Comparison of ENCODE assay signal across 12 cellular contexts in the genomic region with DNA sequence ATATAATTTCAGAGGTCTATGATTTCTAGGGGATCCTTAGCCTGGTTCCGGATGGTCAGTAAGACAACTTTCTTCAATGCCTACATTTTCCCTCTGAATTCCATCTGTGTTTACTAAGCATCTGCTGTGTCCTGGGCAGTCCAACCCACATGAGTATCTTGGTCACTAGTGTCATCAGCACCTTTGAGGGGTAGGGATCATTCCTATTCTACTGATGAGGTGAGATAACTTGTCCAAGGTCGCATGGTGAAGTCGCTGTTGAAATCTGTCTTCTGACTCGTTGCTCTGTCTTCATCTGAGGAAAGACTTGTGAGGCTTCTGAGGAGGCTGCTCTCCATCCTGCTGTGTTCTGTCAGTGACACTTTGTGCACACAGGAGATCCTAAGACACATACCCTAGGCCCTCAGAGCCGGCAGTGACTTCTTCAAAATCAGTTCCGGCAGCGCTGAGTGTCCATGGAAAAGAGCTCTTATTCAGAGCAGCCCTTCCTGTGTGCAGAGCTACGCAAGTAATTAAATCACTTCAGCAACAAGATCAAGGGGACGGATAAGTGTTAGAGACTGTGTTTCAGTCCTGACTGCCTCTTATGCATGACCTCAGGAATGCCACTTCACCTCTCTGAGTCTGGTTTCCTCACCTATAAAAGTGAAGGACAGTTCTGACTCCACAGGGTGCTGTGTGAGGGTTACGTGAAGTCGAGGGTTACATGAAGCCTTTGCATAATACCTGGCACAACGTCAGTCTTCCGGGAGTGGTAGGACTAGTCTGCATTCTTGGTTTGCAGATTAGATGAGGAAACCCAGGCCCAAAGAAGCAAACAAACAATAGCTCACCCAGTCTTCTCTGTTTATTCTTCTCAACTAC. TPM values are rescaled to one million over a fixed set of nuclear protein-coding genes. Genes with fewer than 3 reads are reported as not detected.
DNase-seq lines count a peak whose midpoint lies in the region; ATAC-seq and TF ChIP-seq lines count a peak whose summit lies in the region.
"Had no signal": no experiment of that assay in that cellular context is flagged by ENCODE, and none has a peak within 500 bp of the region (broad histone marks: within the 10 kb centered on the region; RNA-seq: fewer than 3 reads in every experiment).

No MANE protein-coding gene starts in this region.

- H3K9me3 ChIP-seq in HEK293 (ENCODE audit: control insufficient read depth, insufficient read depth, low read depth, low read length) (no peaks in the 10 kb centered on the region), PC-3 (ENCODE audit: low read length) (no peaks in the 10 kb centered on the region)
- no peaks in the 10 kb centered on the region for H3K9me3 ChIP-seq in naive thymus-derived CD4-positive, alpha-beta T cell (ENCODE audit: control insufficient read depth in 2 of 3, low read length in 3 of 3)
- H3K9me3 ChIP-seq: tibial nerve had no signal

- ATAC-seq in PC-3 (peak; percentile 22; the same call in 1 of the 2 replicates), HG02884 (IDR thresholded peaks at IDR 0.05; ENCODE audit: unreplicated experiment) (no peak)
- no peak for ATAC-seq in naive thymus-derived CD4-positive, alpha-beta T cell

- BruUV-seq in PC-3 (replicated peaks; lab: Mats Ljungman, UMichigan): no TSS peak

- H3K36me3 ChIP-seq in HEK293 (ENCODE audit: control insufficient read depth in 2 of 2, insufficient read depth in 1 of 2, low read length in 2 of 2) (peaks cover 20 to 69% of the 10 kb centered on the region in 2 experiments), PC-3 (ENCODE audit: low read depth, low read length) (peaks cover 40% of the 10 kb centered on the region)
- H3K36me3 ChIP-seq in naive thymus-derived CD4-positive, alpha-beta T cell (ENCODE audit: control insufficient read depth in 2 of 3, insufficient read depth in 3 of 3, low read length in 3 of 3): peaks cover 0 to 57% (median 26%) of the 10 kb centered on the region in 3 experiments

- peaks cover 0 to 34% (median 3%) of the 10 kb centered on the region in 7 donors for H3K4me1 Mint-ChIP-seq in naive thymus-derived CD4-positive, alpha-beta T cell

- no peaks in the 10 kb centered on the region for H3K27me3 Mint-ChIP-seq in naive thymus-derived CD4-positive, alpha-beta T cell
- H3K27me3 Mint-ChIP-seq: central memory CD8-positive, alpha-beta T cell had no signal

- H3F3A ChIP-seq in PC-3 (ENCODE audit: low read length, unreplicated experiment): peaks cover 11% of the 10 kb centered on the region

- H3K4me3 ChIP-seq in HEK293 (ENCODE audit: low read depth, low read length): no peak overlapping the region
- no peak overlapping the region for H3K4me3 ChIP-seq in PC-3 (ENCODE audit: low read length)
- no peak overlapping the region for H3K4me3 ChIP-seq in fibroblast of villous mesenchyme (ENCODE audit: low read depth, low read length)
- H3K4me3 ChIP-seq in naive thymus-derived CD4-positive, alpha-beta T cell (ENCODE audit: low read length): no peak overlapping the region
- H3K4me3 ChIP-seq: tibial nerve had no signal

- H3K9ac ChIP-seq in PC-3 (ENCODE audit: low read length): no peak overlapping the region

- H3K4me2 ChIP-seq in PC-3 (ENCODE audit: low read length): peak overlapping the region; percentile 46; the same call in 1 of the 2 replicates

- H3K4me3 Mint-ChIP-seq in naive thymus-derived CD4-positive, alpha-beta T cell: no peak overlapping the region
- H3K4me3 Mint-ChIP-seq: central memory CD8-positive, alpha-beta T cell had no signal

- TF ChIP-seq CTCF in HEK293 (tag by site-specific recombination; IDR thresholded peaks at IDR 0.05) (no peak), PC-3 (conservative IDR thresholded peaks at IDR 0.05; ENCODE audit: low read depth, low read length) (no peak), fibroblast of villous mesenchyme (IDR thresholded peaks at IDR 0.05; ENCODE audit: insufficient read depth, low read depth, low read length) (no peak)

- no peaks in the 10 kb centered on the region for H3K9me3 Mint-ChIP-seq in naive thymus-derived CD4-positive, alpha-beta T cell
- H3K9me3 Mint-ChIP-seq: central memory CD8-positive, alpha-beta T cell had no signal

- 0 out of 2 replicates have a peak, but pooled peaks cover 4% of the 10 kb centered on the region for H3K79me2 ChIP-seq in PC-3 (ENCODE audit: low read length)

- peak; percentile 68 for DNase-seq in PC-3
- peak; percentile 40 for DNase-seq in fibroblast of villous mesenchyme (ENCODE audit: low read depth)
- peak; percentile 23 for DNase-seq in posterior vena cava (ENCODE audit: low spot score)
- DNase-seq in Kasumi-1 (lab: John Stamatoyannopoulos, UW): no peak
- DNase-seq in NCI-H2227 (lab: John Stamatoyannopoulos, UW; ENCODE audit: unreplicated experiment): no peak
- DNase-seq in naive thymus-derived CD4-positive, alpha-beta T cell: no peak
- DNase-seq: foreskin melanocyte, retina had no signal

- H3K27ac ChIP-seq in HEK293 (ENCODE audit: extremely low read depth, low read depth, low read length) (no peak overlapping the region), PC-3 (ENCODE audit: low read length) (peak overlapping the region; percentile 46)
- no peak overlapping the region for H3K27ac ChIP-seq in naive thymus-derived CD4-positive, alpha-beta T cell (ENCODE audit: low read depth, low read length)

- H4K20me1 ChIP-seq in PC-3 (ENCODE audit: low read length): no peaks in the 10 kb centered on the region; the same call in 1 of the 2 replicates

- POLR2A ChIA-PET in HEK293 (lab: Yijun Ruan, JAX): interaction anchor here (1.0 to 1.7 kb wide), 3 partner anchors 16 to 45 kb away, joined by 3 to 4 read pairs (median 3); no protein-coding TSS in a partner anchor
- POLR2A ChIA-PET in PC-3 (lab: Charles Lee; ENCODE audit: unreplicated experiment): interaction anchor here (0.6 to 1.3 kb wide), 2 partner anchors 16 to 291 kb away, joined by 3 to 6 read pairs; no protein-coding TSS in a partner anchor
- POLR2A ChIA-PET in naive thymus-derived CD4-positive, alpha-beta T cell (lab: Charles Lee): interaction anchor here (1.1 kb wide), 1 partner anchor 119 kb away, joined by 3 read pairs; no protein-coding TSS in a partner anchor

- H2AFZ ChIP-seq in PC-3 (ENCODE audit: low read length): no peak overlapping the region

- no peaks in the 10 kb centered on the region for H3K9me2 ChIP-seq in PC-3 (replicated peaks; ENCODE audit: low read length)

- CTCF ChIA-PET in HEK293 (lab: Yijun Ruan, JAX) (interaction anchor here (0.6 to 7.0 kb wide), 12 partner anchors 13 to 1353 kb away, joined by 3 to 71 read pairs (median 3); no protein-coding TSS in a partner anchor), PC-3 (lab: Charles Lee) (interaction anchor here (0.7 to 1.3 kb wide), 3 partner anchors 42 to 74 kb away, joined by 5 to 6 read pairs (median 6); no protein-coding TSS in a partner anchor)
- CTCF ChIA-PET in naive thymus-derived CD4-positive, alpha-beta T cell (lab: Charles Lee): interaction anchor here (1.0 to 4.2 kb wide), 2 partner anchors 10 to 75 kb away, joined by 3 to 46 read pairs; no protein-coding TSS in a partner anchor

- peaks cover 3% of the 10 kb centered on the region; the same call in 1 of the 2 replicates for H3K4me1 ChIP-seq in HEK293 (ENCODE audit: control insufficient read depth, insufficient read depth, low read length)
- peaks cover 40% of the 10 kb centered on the region for H3K4me1 ChIP-seq in PC-3 (ENCODE audit: insufficient read depth, low read length)
- no peaks in the 10 kb centered on the region for H3K4me1 ChIP-seq in naive thymus-derived CD4-positive, alpha-beta T cell (ENCODE audit: control insufficient read depth in 2 of 2, insufficient read depth in 2 of 2, low read length in 2 of 2)

- H3K27ac Mint-ChIP-seq in naive thymus-derived CD4-positive, alpha-beta T cell: peak overlapping the region in 1 of 9 donors; percentile 40

- peaks cover 25 to 42% (median 26%) of the 10 kb centered on the region in 5 donors for H3K36me3 Mint-ChIP-seq in naive thymus-derived CD4-positive, alpha-beta T cell

- no peaks in the 10 kb centered on the region for H3K27me3 ChIP-seq in PC-3 (ENCODE audit: low read length)
- no peaks in the 10 kb centered on the region for H3K27me3 ChIP-seq in naive thymus-derived CD4-positive, alpha-beta T cell (ENCODE audit: control insufficient read depth in 2 of 2, insufficient read depth in 2 of 2, low read length in 2 of 2)
- H3K27me3 ChIP-seq: tibial nerve had no signal

- intact Hi-C loops in PC-3 (cut with micrococcal nuclease): loop anchor here (5.0 kb wide), 1 partner anchor 46 kb away; a partner anchor contains a TSS
- intact Hi-C loops in posterior vena cava (cut with DNase I): loop anchor here (5.0 kb wide), 1 partner anchor 76 kb away; no protein-coding TSS in a partner anchor
- intact Hi-C loops in naive thymus-derived CD4-positive, alpha-beta T cell (cut with micrococcal nuclease): no loop called here

TF ChIP-seq in HEK293, 187 proteins besides CTCF, POLR2A, EP300 and RAD21:
- TF ChIP-seq ZNF664 (tag by site-specific recombination; IDR thresholded peaks at IDR 0.05) (0 out of 2 replicates have a peak, but pooled peaks have one; percentile 32), ZNF112 (tag by site-specific recombination; IDR thresholded peaks at IDR 0.05) (no peak)

RNA-seq across cellular contexts. Expression of a gene that starts 28.4 kb away (rescaled TPM):
- total RNA-seq in PC-3 (2014; rRNA removed): 213 and 236 TPM in 2 replicates
- total RNA-seq in fibroblast of villous mesenchyme: 99.7 and 120 TPM in 2 replicates
- 10 to 100 TPM; 82.4 to 83.9 TPM for total RNA-seq in posterior vena cava
- 100 to 1,000 TPM in 1 of 5 experiments, 10 to 100 TPM in 4; 53.8 to 219 (median 90.2) TPM for total RNA-seq in naive thymus-derived CD4-positive, alpha-beta T cell
- 100 to 1,000 TPM; 113 to 134 TPM for polyA plus RNA-seq in naive thymus-derived CD4-positive, alpha-beta T cell

RNA-seq across cellular contexts. Expression of a gene that starts 43.7 kb away (rescaled TPM):
- total RNA-seq in PC-3 (2014; rRNA removed): 17.9 and 21.3 TPM in 2 replicates
- total RNA-seq in fibroblast of villous mesenchyme: 9.3 and 9.5 TPM in 2 replicates
- 100 to 1,000 TPM in 1 of 2 donors, 10 to 100 TPM in 1; 40.3 to 101 TPM for total RNA-seq in posterior vena cava
- 10 to 100 TPM; 17.1 to 58.1 (median 39.2) TPM for total RNA-seq in naive thymus-derived CD4-positive, alpha-beta T cell
- 1 to 10 TPM in 1 of 2 donors, under 1 TPM in 1; 0.58 to 2.2 TPM for polyA plus RNA-seq in naive thymus-derived CD4-positive, alpha-beta T cell

Comparison
In these comparisons a context has a peak if more than half of its experiments do, and no peak if none do; other contexts are left out.
1. DNase-seq: peak in PC-3 (single experiment), fibroblast of villous mesenchyme (single experiment) and posterior vena cava (single experiment); none in Kasumi-1 (0 of 2), NCI-H2227 (single experiment) and naive thymus-derived CD4-positive, alpha-beta T cell (0 of 9).
2. intact Hi-C loops: an anchor here in PC-3 (5.0 kb wide) and posterior vena cava (5.0 kb wide); none called in naive thymus-derived CD4-positive, alpha-beta T cell.